ENCODE assay signal across 10 cellular contexts in the genomic region with DNA sequence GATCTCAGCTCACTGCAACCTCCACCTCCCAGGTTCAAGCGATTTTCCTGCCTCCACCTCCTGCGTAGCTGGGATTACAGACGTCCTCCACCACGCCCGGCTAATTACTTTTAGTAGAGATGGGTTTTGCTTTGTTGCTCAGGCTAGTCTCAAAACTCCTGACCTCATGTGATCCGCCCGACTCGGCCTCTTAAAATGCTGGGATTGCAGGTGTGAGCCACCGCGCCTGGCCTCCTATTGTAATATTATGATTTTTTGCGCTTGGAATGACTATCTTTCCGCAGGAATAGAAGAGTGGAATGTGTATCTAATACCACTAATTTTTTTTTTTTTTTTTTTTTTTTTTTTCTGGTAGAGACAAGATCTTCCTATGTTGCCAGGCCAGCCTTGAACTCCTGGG. TPM values are rescaled to one million over a fixed set of nuclear protein-coding genes. Genes with fewer than 3 reads are reported as not detected.
DNase-seq lines count a peak whose midpoint lies in the region; ATAC-seq, FAIRE-seq and TF ChIP-seq lines count a peak whose summit lies in the region.
"Had no signal": no experiment of that assay in that cellular context is flagged by ENCODE, and none has a peak within 500 bp of the region (broad histone marks: within the 10 kb centered on the region; RNA-seq: fewer than 3 reads in every experiment).

No MANE protein-coding gene starts in this region.

- WGBS in A549 (ENCODE audit: missing lambda C conversion rate) = 88% methylated on average over 12 of the region's 12 CpGs

- H3K27me3 ChIP-seq in brain microvascular endothelial cell (replicated peaks) = no peaks in the 10 kb centered on the region
- H3K27me3 ChIP-seq in mucosa of rectum (ENCODE audit: control insufficient read depth in 2 of 2, insufficient read depth in 2 of 2, low read length in 2 of 2) = no peaks in the 10 kb centered on the region

- H3K4me3 ChIP-seq in A549 (peak overlapping the region; percentile 67), brain microvascular endothelial cell (ENCODE audit: low read depth, low read length) (peak overlapping the region; percentile 99), mucosa of rectum (ENCODE audit: low read length in 2 of 2) (peak overlapping the region; percentile 86 to 99)

- H3K27ac ChIP-seq in A549 (no peak overlapping the region), brain microvascular endothelial cell (no peak overlapping the region), mucosa of rectum (ENCODE audit: low read depth in 2 of 2, low read length in 2 of 2) (no peak overlapping the region), substantia nigra (ENCODE audit: low read depth, low read length, poor library complexity, severe bottlenecking) (no peak overlapping the region)

- TF ChIP-seq RAD21 in A549 (conservative IDR thresholded peaks at IDR 0.05 in 1 of 2, IDR thresholded peaks at IDR 0.05 in 1 of 2) = no peak

- in situ Hi-C loops in brain microvascular endothelial cell (cut with HindIII; ENCODE audit: low pct_ligation_motif_present, low sequenced_read_pairs) = no loop called here

- TF ChIP-seq CTCF in A549 (IDR thresholded peaks at IDR 0.05) (no peak), brain microvascular endothelial cell (IDR thresholded peaks at IDR 0.05; ENCODE audit: low read depth, low read length, missing control alignments) (no peak)

- TF ChIP-seq EP300 in A549 (IDR thresholded peaks at IDR 0.05) = no peak

- peaks cover 5% of the 10 kb centered on the region for H3K36me3 ChIP-seq in brain microvascular endothelial cell (replicated peaks)
- no peaks in the 10 kb centered on the region for H3K36me3 ChIP-seq in mucosa of rectum (ENCODE audit: control insufficient read depth in 2 of 2, insufficient read depth in 2 of 2, low read length in 2 of 2)

- peak overlapping the region; percentile 90 for H3K4me2 ChIP-seq in A549

- ATAC-seq in A549 = no peak
- ATAC-seq in HG03159 (IDR thresholded peaks at IDR 0.05; ENCODE audit: unreplicated experiment) = no peak

- no peak for TF ChIP-seq POLR2A in A549 (IDR thresholded peaks at IDR 0.05; ENCODE audit: low read length)

- DNase-seq in A549 (ENCODE audit: low read depth in 1 of 2, low spot score in 1 of 2) (no peak), HEK293T (ENCODE audit: extremely low spot score) (no peak), brain microvascular endothelial cell (no peak), OCI-M1 (lab: John Stamatoyannopoulos, UW) (no peak), amygdala (lab: John Stamatoyannopoulos, UW) (no peak), substantia nigra (lab: John Stamatoyannopoulos, UW) (no peak)
- DNase-seq: central memory CD4-positive, alpha-beta T cell; EL had no signal

- H3K9ac ChIP-seq in mucosa of rectum (ENCODE audit: low read depth in 1 of 2, low read length in 2 of 2) = no peak overlapping the region

- no peaks in the 10 kb centered on the region for H3K9me3 ChIP-seq in A549
- H3K9me3 ChIP-seq in mucosa of rectum (ENCODE audit: control insufficient read depth in 2 of 2, low read length in 2 of 2) = no peaks in the 10 kb centered on the region

- H3K4me1 ChIP-seq in A549 = peaks cover 21% of the 10 kb centered on the region; the same call in 2 of the 3 replicates
- H3K4me1 ChIP-seq in mucosa of rectum (ENCODE audit: control insufficient read depth in 2 of 2, insufficient read depth in 2 of 2, low read length in 2 of 2) = peaks cover 9 to 17% of the 10 kb centered on the region in 2 donors

- CTCF ChIA-PET in A549 (lab: Yijun Ruan, JAX) (interaction anchor here (0.6 to 1.4 kb wide), 5 partner anchors 103 to 491 kb away, joined by 3 read pairs; no protein-coding TSS in a partner anchor), HEK293T (lab: Yijun Ruan, JAX) (interaction anchor here (0.6 to 0.9 kb wide), 3 partner anchors 14 to 65 kb away, joined by 3 to 4 read pairs (median 3); no protein-coding TSS in a partner anchor)

- POLR2A ChIA-PET in A549 (lab: Yijun Ruan, JAX) (no interaction called here), HEK293T (lab: Yijun Ruan, JAX) (interaction anchor here (0.7 to 1.7 kb wide), 2 partner anchors 65 to 145 kb away, joined by 3 to 4 read pairs; no protein-coding TSS in a partner anchor)

- no peak for FAIRE-seq in A549 (lab: Jason Lieb, UNC)

TF ChIP-seq in A549, 52 proteins besides CTCF, POLR2A, EP300 and RAD21:
- no peak for TF ChIP-seq MAFK (IDR thresholded peaks at IDR 0.05; ENCODE audit: partially characterized antibody)
- TF ChIP-seq RNF2 (IDR thresholded peaks at IDR 0.05; ENCODE audit: borderline replicate concordance, low read depth) = no peak
- no peak for TF ChIP-seq HDAC2 (IDR thresholded peaks at IDR 0.05)
- TF ChIP-seq CBX2 (IDR thresholded peaks at IDR 0.05; ENCODE audit: borderline replicate concordance, low read depth) = no peak
- TF ChIP-seq NFE2L2 (conservative IDR thresholded peaks at IDR 0.05; ENCODE audit: low read length) = no peak
- no peak for TF ChIP-seq RARB (CRISPR knock-in tag; IDR thresholded peaks at IDR 0.05)
- no peak for TF ChIP-seq HOXA7 (CRISPR knock-in tag; IDR thresholded peaks at IDR 0.05)
- TF ChIP-seq USF2 (IDR thresholded peaks at IDR 0.05) = no peak

TF ChIP-seq in HEK293T, 16 proteins besides CTCF, POLR2A, EP300 and RAD21:
- TF ChIP-seq FOXK2 (IDR thresholded peaks at IDR 0.05) (no peak), ZNF384 (IDR thresholded peaks at IDR 0.05) (peak; percentile 50; the same call in 1 of the 2 replicates)

RNA-seq across cellular contexts. Expression of gene ARL8B, which starts 1.8 kb away (rescaled TPM):
- polyA plus RNA-seq in A549 (2011; rRNA removed) (51.2 and 85.3 TPM in 2 replicates), A549 (2017; fragmentation: RNase III; extraction: RNeasy Plus Mini Kit Qiagen cat#74134 plus additional on column Dnase treatment) (49.5 to 51.7 TPM (median 50.4 TPM) in 3 replicates)
- polyA plus RNA-seq in A549 (2012; cell fraction: cytosol; rRNA removed) = 22.2 and 27.9 TPM in 2 replicates
- 16.9 and 25.4 TPM in 2 replicates for polyA plus RNA-seq in A549 (2012; cell fraction: nucleus; rRNA removed)
- polyA minus RNA-seq in A549 (2011; rRNA and poly(A)+ RNA removed) = 10.4 and 12.4 TPM in 2 replicates
